In the genomic region with DNA sequence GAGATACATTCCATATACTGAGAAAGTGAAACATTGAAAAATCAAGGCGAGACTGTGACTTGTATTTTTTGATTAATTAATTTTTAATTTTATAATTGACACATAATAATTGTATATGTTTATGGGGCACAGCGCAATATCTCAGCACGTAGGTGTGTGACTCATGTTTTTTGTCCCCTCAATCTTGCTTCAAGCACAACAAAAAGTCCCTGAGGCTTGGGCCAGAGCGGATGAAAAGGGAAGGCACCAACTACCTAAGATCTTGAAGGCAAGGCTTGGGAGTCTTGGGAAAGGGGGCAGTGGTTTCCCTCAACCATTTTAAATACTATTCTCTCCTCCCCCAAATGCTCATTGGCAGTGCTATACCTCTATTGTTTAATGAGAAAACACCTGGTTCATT, we compare ENCODE assay signal across 13 cellular contexts. TPM values are rescaled to one million over a fixed set of nuclear protein-coding genes. Genes with fewer than 3 reads are reported as not detected.
DNase-seq lines count a peak whose midpoint lies in the region; ATAC-seq, FAIRE-seq and TF ChIP-seq lines count a peak whose summit lies in the region.
"Had no signal": no experiment of that assay in that cellular context is flagged by ENCODE, and none has a peak within 500 bp of the region (broad histone marks: within the 10 kb centered on the region; RNA-seq: fewer than 3 reads in every experiment).

No MANE protein-coding gene starts in this region.

- no peak for TF ChIP-seq CTCF in kidney (IDR thresholded peaks at IDR 0.05; ENCODE audit: borderline replicate concordance, extremely low read depth, insufficient read depth)

- no peaks in the 10 kb centered on the region for H3K36me3 Mint-ChIP-seq in CD4-positive, alpha-beta memory T cell

- no peaks in the 10 kb centered on the region for H3K27me3 Mint-ChIP-seq in CD4-positive, alpha-beta memory T cell

- no peaks in the 10 kb centered on the region for H3K9me3 ChIP-seq in kidney (ENCODE audit: control insufficient read depth in 1 of 2, low read length in 2 of 2)
- no peaks in the 10 kb centered on the region for H3K9me3 ChIP-seq in CD4-positive, alpha-beta memory T cell (ENCODE audit: control insufficient read depth in 1 of 2, low read length in 2 of 2)
- H3K9me3 ChIP-seq: ovary had no signal

- no peak overlapping the region for H3K4me3 Mint-ChIP-seq in CD4-positive, alpha-beta memory T cell

- H3K27me3 ChIP-seq in CD4-positive, alpha-beta memory T cell (ENCODE audit: insufficient read depth, low read length): no peaks in the 10 kb centered on the region
- H3K27me3 ChIP-seq: BLaER1 treated with 17β-estradiol and CSF1 and Interleukin-3, amounts not matched to agents 10 nM and 100 nM; ovary had no signal

- H3K27ac ChIP-seq in kidney (ENCODE audit: low read depth in 2 of 2, low read length in 2 of 2): peak overlapping the region; percentile 23 to 84
- no peak overlapping the region for H3K27ac ChIP-seq in CD4-positive, alpha-beta memory T cell (ENCODE audit: low read depth, low read length)
- H3K27ac ChIP-seq: BLaER1 treated with 17β-estradiol and CSF1 and Interleukin-3, amounts not matched to agents 10 nM and 100 nM; ovary had no signal

- ATAC-seq in GM18870 (IDR thresholded peaks at IDR 0.05; ENCODE audit: unreplicated experiment) (peak; percentile 32), GM21737 (IDR thresholded peaks at IDR 0.05; ENCODE audit: unreplicated experiment) (peak; percentile 40), HG03139 (IDR thresholded peaks at IDR 0.05; ENCODE audit: unreplicated experiment) (peak; percentile 28)

- H3K27ac Mint-ChIP-seq in CD4-positive, alpha-beta memory T cell: no peak overlapping the region

- no peak for FAIRE-seq in kidney (lab: Jason Lieb, UNC)

- no peak overlapping the region for H3K9ac ChIP-seq in kidney (ENCODE audit: low read length in 2 of 2)
- H3K9ac ChIP-seq: BLaER1 treated with 17β-estradiol and CSF1 and Interleukin-3, amounts not matched to agents 10 nM and 100 nM had no signal

- H3K4me3 ChIP-seq in kidney (ENCODE audit: low read length in 2 of 2): peak overlapping the region in 1 of 2 donors; percentile 0
- no peak overlapping the region for H3K4me3 ChIP-seq in CD4-positive, alpha-beta memory T cell (ENCODE audit: low read length in 2 of 2)
- H3K4me3 ChIP-seq: BLaER1 treated with 17β-estradiol and CSF1 and Interleukin-3, amounts not matched to agents 10 nM and 100 nM; ovary had no signal

- peaks cover 11 to 29% (median 15%) of the 10 kb centered on the region in 4 donors for H3K4me1 Mint-ChIP-seq in CD4-positive, alpha-beta memory T cell

- H3K36me3 ChIP-seq in kidney (ENCODE audit: control insufficient read depth in 1 of 2, insufficient read depth in 2 of 2, low read length in 2 of 2): no peaks in the 10 kb centered on the region
- H3K36me3 ChIP-seq in CD4-positive, alpha-beta memory T cell (ENCODE audit: insufficient read depth, low read length): no peaks in the 10 kb centered on the region
- H3K36me3 ChIP-seq: BLaER1 treated with 17β-estradiol and CSF1 and Interleukin-3, amounts not matched to agents 10 nM and 100 nM; ovary had no signal

- intact Hi-C loops in kidney (cut with DNase I): no loop called here
- intact Hi-C loops in CD4-positive, alpha-beta memory T cell (cut with micrococcal nuclease): no loop called here

- CTCF ChIA-PET in CD4-positive, alpha-beta memory T cell (lab: Charles Lee; ENCODE audit: partially characterized antibody): no interaction called here

- H3K4me1 ChIP-seq in kidney (ENCODE audit: control insufficient read depth in 1 of 2, insufficient read depth in 1 of 2, low read depth in 1 of 2, low read length in 2 of 2): peaks cover 4 to 8% of the 10 kb centered on the region in 2 donors
- no peaks in the 10 kb centered on the region for H3K4me1 ChIP-seq in CD4-positive, alpha-beta memory T cell (ENCODE audit: insufficient read depth, low read length)

- DNase-seq in kidney (no peak), NCI-H187 treated with DMSO at 0.1 percent for 48 hours (lab: John Stamatoyannopoulos, UW) (no peak), NCI-H2081 (lab: John Stamatoyannopoulos, UW) (no peak), NCI-H2227 (lab: John Stamatoyannopoulos, UW; ENCODE audit: unreplicated experiment) (no peak)
- no peak for DNase-seq in CD4-positive, alpha-beta memory T cell
- DNase-seq: NCI-H1694 treated with DMSO at 0.1 percent for 48 hours; ovary; stimulated activated CD4-positive, alpha-beta T cell treated with anti-CD3 and anti-CD28 coated beads, Interleukin-1b, Interleukin-23, amount 100 ng/mL, for 48 hours had no signal

- H3K9me3 Mint-ChIP-seq in CD4-positive, alpha-beta memory T cell: peaks cover 0 to 2% (median 0%) of the 10 kb centered on the region in 8 donors

- POLR2A ChIA-PET in CD4-positive, alpha-beta memory T cell (lab: Charles Lee; ENCODE audit: partially characterized antibody): no interaction called here

RNA-seq across cellular contexts. Expression of a gene that starts 9.9 kb away (rescaled TPM):
- 89.8 TPM for total RNA-seq in kidney
- 8.2 TPM for polyA plus RNA-seq in kidney (ENCODE audit: insufficient read depth, low read depth, low replicate concordance)
- 1 to 10 TPM; 8.8 to 9.9 TPM for total RNA-seq in CD4-positive, alpha-beta memory T cell
- 1 to 10 TPM; 2.1 to 2.2 TPM for polyA plus RNA-seq in CD4-positive, alpha-beta memory T cell
- total RNA-seq: fibroblast of lung had no signal
- polyA plus RNA-seq: fibroblast of lung had no signal
